ENCODE assay signal across 12 cellular contexts in genomic region chr1:11990303-11991032, GRCh38. TPM values are rescaled to one million over a fixed set of nuclear protein-coding genes. Genes with fewer than 3 reads are reported as not detected.
DNase-seq lines count a peak whose midpoint lies in the region; ATAC-seq and TF ChIP-seq lines count a peak whose summit lies in the region.
"Had no signal": no experiment of that assay in that cellular context is flagged by ENCODE, and none has a peak within 500 bp of the region (broad histone marks: within the 10 kb centered on the region; RNA-seq: fewer than 3 reads in every experiment).

No MANE protein-coding gene starts in this region.

- no peaks in the 10 kb centered on the region for H3K27me3 ChIP-seq in brain microvascular endothelial cell (replicated peaks)
- H3K27me3 ChIP-seq in stomach smooth muscle (ENCODE audit: control insufficient read depth in 1 of 2, insufficient read depth in 2 of 2, low read length in 2 of 2) = no peaks in the 10 kb centered on the region

- no peak for DNase-seq in activated CD4-positive, alpha-beta T cell treated with anti-CD3 and anti-CD28 coated beads for 36 hours
- DNase-seq in activated CD4-positive, alpha-beta T cell treated with anti-CD3 and anti-CD28 coated beads for 4 hours = no peak
- DNase-seq in brain microvascular endothelial cell = peak; percentile 16
- peak; percentile 89 for DNase-seq in kidney tubule cell (ENCODE audit: low spot score)
- no peak for DNase-seq in iPS-NIHi7 (ENCODE audit: extremely low spot score)
- no peak for DNase-seq in A172 (ENCODE audit: low spot score)
- DNase-seq: activated CD4-positive, alpha-beta T cell treated with anti-CD3 and anti-CD28 coated beads for 1 hour; effector CD4-positive, alpha-beta T cell; naive thymus-derived CD4-positive, alpha-beta T cell; NCI-H69 had no signal

- peaks cover 44% of the 10 kb centered on the region for H3K36me3 ChIP-seq in brain microvascular endothelial cell (replicated peaks)
- peaks cover 39 to 44% of the 10 kb centered on the region in 2 donors for H3K36me3 ChIP-seq in stomach smooth muscle (ENCODE audit: control insufficient read depth in 2 of 2, insufficient read depth in 2 of 2, low read length in 2 of 2)

- CTCF ChIA-PET in activated CD4-positive, alpha-beta T cell treated with anti-CD3 and anti-CD28 coated beads for 36 hours (lab: Charles Lee) = interaction anchor here (1.0 kb wide), 1 partner anchor 9 kb away, joined by 3 read pairs; no protein-coding TSS in a partner anchor

- intact Hi-C loops in activated CD4-positive, alpha-beta T cell treated with anti-CD3 and anti-CD28 coated beads for 36 hours (cut with DNase I, micrococcal nuclease) = no loop called here

- no peak for ATAC-seq in activated CD4-positive, alpha-beta T cell treated with anti-CD3 and anti-CD28 coated beads for 36 hours
- no peak for ATAC-seq in HG02798 (IDR thresholded peaks at IDR 0.05; ENCODE audit: poor library complexity, unreplicated experiment)
- ATAC-seq: naive thymus-derived CD4-positive, alpha-beta T cell had no signal

- in situ Hi-C loops in brain microvascular endothelial cell (cut with HindIII; ENCODE audit: low pct_ligation_motif_present, low sequenced_read_pairs) = no loop called here

- H3K9me3 ChIP-seq in stomach smooth muscle (ENCODE audit: control insufficient read depth in 2 of 2, low read length in 2 of 2) = no peaks in the 10 kb centered on the region

- TF ChIP-seq CTCF in brain microvascular endothelial cell (IDR thresholded peaks at IDR 0.05; ENCODE audit: low read depth, low read length, missing control alignments) = no peak

- H3K9ac ChIP-seq in stomach smooth muscle (ENCODE audit: low read length in 2 of 2) = peak overlapping the region; percentile 60 to 65

- POLR2A ChIA-PET in activated CD4-positive, alpha-beta T cell treated with anti-CD3 and anti-CD28 coated beads for 36 hours (lab: Charles Lee) = no interaction called here

- H3K9me3 Mint-ChIP-seq in activated CD4-positive, alpha-beta T cell treated with anti-CD3 and anti-CD28 coated beads for 36 hours (ENCODE audit: low read depth) = no peaks in the 10 kb centered on the region
- H3K9me3 Mint-ChIP-seq: naive thymus-derived CD4-positive, alpha-beta T cell had no signal

- peak overlapping the region; percentile 26 for H3K27ac Mint-ChIP-seq in activated CD4-positive, alpha-beta T cell treated with anti-CD3 and anti-CD28 coated beads for 36 hours

- H3K4me3 ChIP-seq in brain microvascular endothelial cell (ENCODE audit: low read depth, low read length) (no peak overlapping the region), stomach smooth muscle (ENCODE audit: low read length in 2 of 2) (peak overlapping the region in 1 of 2 donors; percentile 22)

- no peak overlapping the region for H3K4me3 Mint-ChIP-seq in activated CD4-positive, alpha-beta T cell treated with anti-CD3 and anti-CD28 coated beads for 36 hours
- H3K4me3 Mint-ChIP-seq: naive thymus-derived CD4-positive, alpha-beta T cell had no signal

- no peaks in the 10 kb centered on the region for H3K27me3 Mint-ChIP-seq in activated CD4-positive, alpha-beta T cell treated with anti-CD3 and anti-CD28 coated beads for 36 hours
- H3K27me3 Mint-ChIP-seq: naive thymus-derived CD4-positive, alpha-beta T cell had no signal

- H3K36me3 Mint-ChIP-seq in activated CD4-positive, alpha-beta T cell treated with anti-CD3 and anti-CD28 coated beads for 36 hours (ENCODE audit: low read depth) = peaks cover 42% of the 10 kb centered on the region

- peak overlapping the region; percentile 8 for H3K27ac ChIP-seq in brain microvascular endothelial cell
- peak overlapping the region; percentile 97 for H3K27ac ChIP-seq in stomach smooth muscle (ENCODE audit: low read length)

- H3K4me1 ChIP-seq in stomach smooth muscle (ENCODE audit: control insufficient read depth, insufficient read depth, low read length) = peaks cover 25% of the 10 kb centered on the region

- peaks cover 8% of the 10 kb centered on the region for H3K4me1 Mint-ChIP-seq in activated CD4-positive, alpha-beta T cell treated with anti-CD3 and anti-CD28 coated beads for 36 hours

RNA-seq across cellular contexts. Expression of gene MFN2, which starts 10.2 kb away (rescaled TPM):
- 10 to 100 TPM; 52.5 to 71.6 TPM for total RNA-seq in activated CD4-positive, alpha-beta T cell treated with anti-CD3 and anti-CD28 coated beads for 36 hours
- 51.1 and 52.2 TPM in 2 replicates for total RNA-seq in A172 (2014; rRNA removed; shearing (Covaris generic))

RNA-seq across cellular contexts. Expression of gene MIIP, which starts 28.8 kb away (rescaled TPM):
- total RNA-seq in activated CD4-positive, alpha-beta T cell treated with anti-CD3 and anti-CD28 coated beads for 36 hours = 10 to 100 TPM; 30.2 to 31.5 TPM
- total RNA-seq in A172 (2014; rRNA removed; shearing (Covaris generic)) = 22.8 and 41.6 TPM in 2 replicates

RNA-seq across cellular contexts. Expression of gene PLOD1, which starts 56.0 kb away (rescaled TPM):
- 10 to 100 TPM; 11.7 to 11.9 TPM for total RNA-seq in activated CD4-positive, alpha-beta T cell treated with anti-CD3 and anti-CD28 coated beads for 36 hours
- total RNA-seq in A172 (2014; rRNA removed; shearing (Covaris generic)) = 58.0 and 68.4 TPM in 2 replicates

Comparison
In these comparisons a context has a peak if more than half of its experiments do, and no peak if none do; other contexts are left out.
1. DNase-seq: peak in brain microvascular endothelial cell (single experiment) and kidney tubule cell (single experiment); none in activated CD4-positive, alpha-beta T cell treated with anti-CD3 and anti-CD28 coated beads for 36 hours (single experiment), activated CD4-positive, alpha-beta T cell treated with anti-CD3 and anti-CD28 coated beads for 4 hours (0 of 2), iPS-NIHi7 (single experiment) and A172 (single experiment).